1 cellular context compared by ENCODE assay signal in genomic region chr2:75344146-75344545, GRCh38.
TF ChIP-seq lines count a peak whose summit lies in the region.

No MANE protein-coding gene starts in this region.

TF ChIP-seq in GM23338, 12 proteins besides CTCF, POLR2A, EP300 and RAD21 (continued from another document):
- TF ChIP-seq, protein P1, sequence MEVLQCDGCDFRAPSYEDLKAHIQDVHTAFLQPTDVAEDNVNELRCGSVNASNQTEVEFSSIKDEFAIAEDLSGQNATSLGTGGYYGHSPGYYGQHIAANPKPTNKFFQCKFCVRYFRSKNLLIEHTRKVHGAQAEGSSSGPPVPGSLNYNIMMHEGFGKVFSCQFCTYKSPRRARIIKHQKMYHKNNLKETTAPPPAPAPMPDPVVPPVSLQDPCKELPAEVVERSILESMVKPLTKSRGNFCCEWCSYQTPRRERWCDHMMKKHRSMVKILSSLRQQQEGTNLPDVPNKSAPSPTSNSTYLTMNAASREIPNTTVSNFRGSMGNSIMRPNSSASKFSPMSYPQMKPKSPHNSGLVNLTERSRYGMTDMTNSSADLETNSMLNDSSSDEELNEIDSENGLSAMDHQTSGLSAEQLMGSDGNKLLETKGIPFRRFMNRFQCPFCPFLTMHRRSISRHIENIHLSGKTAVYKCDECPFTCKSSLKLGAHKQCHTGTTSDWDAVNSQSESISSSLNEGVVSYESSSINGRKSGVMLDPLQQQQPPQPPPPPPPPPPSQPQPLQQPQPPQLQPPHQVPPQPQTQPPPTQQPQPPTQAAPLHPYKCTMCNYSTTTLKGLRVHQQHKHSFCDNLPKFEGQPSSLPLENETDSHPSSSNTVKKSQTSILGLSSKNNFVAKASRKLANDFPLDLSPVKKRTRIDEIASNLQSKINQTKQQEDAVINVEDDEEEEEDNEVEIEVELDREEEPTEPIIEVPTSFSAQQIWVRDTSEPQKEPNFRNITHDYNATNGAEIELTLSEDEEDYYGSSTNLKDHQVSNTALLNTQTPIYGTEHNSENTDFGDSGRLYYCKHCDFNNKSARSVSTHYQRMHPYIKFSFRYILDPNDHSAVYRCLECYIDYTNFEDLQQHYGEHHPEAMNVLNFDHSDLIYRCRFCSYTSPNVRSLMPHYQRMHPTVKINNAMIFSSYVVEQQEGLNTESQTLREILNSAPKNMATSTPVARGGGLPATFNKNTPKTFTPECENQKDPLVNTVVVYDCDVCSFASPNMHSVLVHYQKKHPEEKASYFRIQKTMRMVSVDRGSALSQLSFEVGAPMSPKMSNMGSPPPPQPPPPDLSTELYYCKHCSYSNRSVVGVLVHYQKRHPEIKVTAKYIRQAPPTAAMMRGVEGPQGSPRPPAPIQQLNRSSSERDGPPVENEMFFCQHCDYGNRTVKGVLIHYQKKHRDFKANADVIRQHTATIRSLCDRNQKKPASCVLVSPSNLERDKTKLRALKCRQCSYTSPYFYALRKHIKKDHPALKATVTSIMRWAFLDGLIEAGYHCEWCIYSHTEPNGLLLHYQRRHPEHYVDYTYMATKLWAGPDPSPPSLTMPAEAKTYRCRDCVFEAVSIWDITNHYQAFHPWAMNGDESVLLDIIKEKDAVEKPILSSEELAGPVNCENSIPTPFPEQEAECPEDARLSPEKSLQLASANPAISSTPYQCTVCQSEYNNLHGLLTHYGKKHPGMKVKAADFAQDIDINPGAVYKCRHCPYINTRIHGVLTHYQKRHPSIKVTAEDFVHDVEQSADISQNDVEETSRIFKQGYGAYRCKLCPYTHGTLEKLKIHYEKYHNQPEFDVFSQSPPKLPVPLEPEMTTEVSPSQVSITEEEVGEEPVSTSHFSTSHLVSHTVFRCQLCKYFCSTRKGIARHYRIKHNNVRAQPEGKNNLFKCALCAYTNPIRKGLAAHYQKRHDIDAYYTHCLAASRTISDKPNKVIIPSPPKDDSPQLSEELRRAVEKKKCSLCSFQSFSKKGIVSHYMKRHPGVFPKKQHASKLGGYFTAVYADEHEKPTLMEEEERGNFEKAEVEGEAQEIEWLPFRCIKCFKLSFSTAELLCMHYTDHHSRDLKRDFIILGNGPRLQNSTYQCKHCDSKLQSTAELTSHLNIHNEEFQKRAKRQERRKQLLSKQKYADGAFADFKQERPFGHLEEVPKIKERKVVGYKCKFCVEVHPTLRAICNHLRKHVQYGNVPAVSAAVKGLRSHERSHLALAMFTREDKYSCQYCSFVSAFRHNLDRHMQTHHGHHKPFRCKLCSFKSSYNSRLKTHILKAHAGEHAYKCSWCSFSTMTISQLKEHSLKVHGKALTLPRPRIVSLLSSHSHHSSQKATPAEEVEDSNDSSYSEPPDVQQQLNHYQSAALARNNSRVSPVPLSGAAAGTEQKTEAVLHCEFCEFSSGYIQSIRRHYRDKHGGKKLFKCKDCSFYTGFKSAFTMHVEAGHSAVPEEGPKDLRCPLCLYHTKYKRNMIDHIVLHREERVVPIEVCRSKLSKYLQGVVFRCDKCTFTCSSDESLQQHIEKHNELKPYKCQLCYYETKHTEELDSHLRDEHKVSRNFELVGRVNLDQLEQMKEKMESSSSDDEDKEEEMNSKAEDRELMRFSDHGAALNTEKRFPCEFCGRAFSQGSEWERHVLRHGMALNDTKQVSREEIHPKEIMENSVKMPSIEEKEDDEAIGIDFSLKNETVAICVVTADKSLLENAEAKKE (CRISPR knock-in tag; IDR thresholded peaks at IDR 0.05) = 0 out of 2 replicates have a peak, but pooled peaks have one; percentile 4
- TF ChIP-seq ZNF331 (CRISPR knock-in tag; IDR thresholded peaks at IDR 0.05; ENCODE audit: low read depth) = no peak
